In genomic region chr3:131315162-131315561, GRCh38 we compare ENCODE assay signal across 5 cellular contexts.
"Had no signal": no experiment of that assay in that cellular context is flagged by ENCODE, and none has a peak within 500 bp of the region (broad histone marks: within the 10 kb centered on the region; RNA-seq: fewer than 3 reads in every experiment).

No MANE protein-coding gene starts in this region.

- DNase-seq: IMR-90, KBM-7 had no signal

- ATAC-seq: HepG2, K562 had no signal

- H3K4me3 ChIP-seq: K562 had no signal

- H3K27ac ChIP-seq: HL-60 had no signal
